ENCODE assay signal across 12 cellular contexts in genomic region chr2:164780611-164781167, GRCh38.
"Had no signal": no experiment of that assay in that cellular context is flagged by ENCODE, and none has a peak within 500 bp of the region (broad histone marks: within the 10 kb centered on the region; RNA-seq: fewer than 3 reads in every experiment).

No MANE protein-coding gene starts in this region.

- H3K27me3 Mint-ChIP-seq: activated CD4-positive, alpha-beta T cell treated with anti-CD3 and anti-CD28 coated beads, Interleukin-2, amount 10 ng/mL, durations not matched to agents 7 days and 5 days; stimulated activated memory B cell treated with anti-CD40 and anti-IgM and Interleukin-4, amounts not matched to agents 10 μg/mL and 1 μg/mL and 100 μg/mL, for 72 hours had no signal

- H3K27ac Mint-ChIP-seq: activated CD4-positive, alpha-beta T cell treated with anti-CD3 and anti-CD28 coated beads, Interleukin-2, amount 10 ng/mL, durations not matched to agents 7 days and 5 days; stimulated activated memory B cell treated with anti-CD40 and anti-IgM and Interleukin-4, amounts not matched to agents 10 μg/mL and 1 μg/mL and 100 μg/mL, for 72 hours had no signal

- H3K9me3 Mint-ChIP-seq: activated CD4-positive, alpha-beta T cell treated with anti-CD3 and anti-CD28 coated beads, Interleukin-2, amount 10 ng/mL, durations not matched to agents 7 days and 5 days; neural crest cell; stimulated activated memory B cell treated with anti-CD40 and anti-IgM and Interleukin-4, amounts not matched to agents 10 μg/mL and 1 μg/mL and 100 μg/mL, for 72 hours had no signal

- H3K4me3 Mint-ChIP-seq: activated CD4-positive, alpha-beta T cell treated with anti-CD3 and anti-CD28 coated beads, Interleukin-2, amount 10 ng/mL, durations not matched to agents 7 days and 5 days; neural crest cell; stimulated activated memory B cell treated with anti-CD40 and anti-IgM and Interleukin-4, amounts not matched to agents 10 μg/mL and 1 μg/mL and 100 μg/mL, for 72 hours had no signal

- H3K27me3 ChIP-seq: adrenal gland, body of pancreas, foreskin keratinocyte had no signal

- H3K4me1 Mint-ChIP-seq: activated CD4-positive, alpha-beta T cell treated with anti-CD3 and anti-CD28 coated beads, Interleukin-2, amount 10 ng/mL, durations not matched to agents 7 days and 5 days; neural crest cell had no signal

- H3K36me3 ChIP-seq: adrenal gland had no signal

- ATAC-seq: body of pancreas; foreskin keratinocyte; stimulated activated memory B cell treated with anti-CD40 and anti-IgM and Interleukin-4, amounts not matched to agents 10 μg/mL and 1 μg/mL and 100 μg/mL, for 72 hours had no signal

- DNase-seq: activated CD4-positive, alpha-beta T cell treated with anti-CD3 and anti-CD28 coated beads, Interleukin-2, amount 10 ng/mL, durations not matched to agents 7 days and 5 days; activated CD4-positive, CD25-positive, alpha-beta regulatory T cell; activated CD8-positive, alpha-beta memory T cell treated with anti-CD3 and anti-CD28 coated beads for 24 hours; activated naive CD4-positive, alpha-beta T cell treated with Interleukin-2 at 50 U/mL for 16 hours; adrenal gland; body of pancreas; foreskin keratinocyte; hippocampal formation; small intestine had no signal

- H2AFZ ChIP-seq: parathyroid adenoma had no signal

- H3K4me1 ChIP-seq: parathyroid adenoma had no signal

- H3K9me3 ChIP-seq: adrenal gland, body of pancreas had no signal

- H3K27ac ChIP-seq: parathyroid adenoma had no signal

- H3K79me2 ChIP-seq: parathyroid adenoma had no signal

- H3K4me3 ChIP-seq: adrenal gland, body of pancreas had no signal
